ENCODE assay signal across 1 cellular context in genomic region chr15:85733415-85733814, GRCh38.
TF ChIP-seq lines count a peak whose summit lies in the region.

No MANE protein-coding gene starts in this region.

TF ChIP-seq in GM12878, 131 proteins besides CTCF, POLR2A, EP300 and RAD21 (continued from another document):
- 0 out of 2 replicates have a peak, but pooled peaks have one; percentile 26 for TF ChIP-seq RELB (IDR thresholded peaks at IDR 0.05; ENCODE audit: low read depth)
